Comparison of ENCODE assay signal across 10 cellular contexts in the genomic region with DNA sequence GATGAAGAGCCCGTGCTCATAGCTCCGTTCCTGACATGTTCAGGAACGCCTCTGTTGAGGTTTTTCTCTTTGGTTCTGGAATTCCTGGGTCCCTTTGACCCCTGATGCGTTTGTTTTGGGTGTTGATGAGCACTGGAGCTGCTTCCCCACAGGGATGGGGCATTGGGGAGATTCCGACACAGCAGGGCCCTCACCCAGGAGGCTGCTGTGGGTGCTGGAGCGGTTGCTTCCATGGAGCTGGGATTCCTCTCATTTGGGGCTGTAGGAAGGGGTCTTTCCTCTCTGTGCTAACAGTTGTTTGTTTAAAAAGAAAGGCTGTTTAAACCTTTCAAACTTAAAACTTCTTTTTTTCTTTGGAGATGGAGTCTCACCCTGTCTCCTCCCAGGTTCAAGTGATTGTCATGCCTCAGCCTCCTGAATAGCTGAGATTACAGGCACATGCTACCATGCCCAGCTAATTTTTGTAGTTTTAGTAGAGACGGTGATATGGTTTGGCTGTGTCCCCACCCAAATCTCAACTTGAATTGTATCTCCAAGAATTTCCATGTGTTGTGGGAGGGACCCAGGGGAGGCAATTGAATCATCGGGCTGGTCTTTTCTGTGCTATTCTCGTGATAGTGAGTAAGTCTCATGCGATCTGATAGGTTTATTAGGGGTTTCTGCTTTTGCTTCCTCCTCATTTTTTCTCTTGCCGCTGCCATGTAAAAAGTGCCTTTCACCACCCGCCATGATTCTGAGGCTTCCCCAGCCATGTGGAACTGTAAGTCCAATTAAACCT. TPM values are rescaled to one million over a fixed set of nuclear protein-coding genes. Genes with fewer than 3 reads are reported as not detected.
DNase-seq lines count a peak whose midpoint lies in the region; ATAC-seq and TF ChIP-seq lines count a peak whose summit lies in the region.
"Had no signal": no experiment of that assay in that cellular context is flagged by ENCODE, and none has a peak within 500 bp of the region (broad histone marks: within the 10 kb centered on the region; RNA-seq: fewer than 3 reads in every experiment).

No MANE protein-coding gene starts in this region.

- H3K9me3 Mint-ChIP-seq in activated T-helper 2 cell treated with anti-CD3 and anti-CD28 coated beads, Interferon-gamma antibody, Interleukin-2, Interleukin-4, amounts not matched to agents 10 μg/mL and 5 μg/mL and 100 μg/mL, durations not matched to agents 14 hours and 24 hours and 36 hours = no peaks in the 10 kb centered on the region
- H3K9me3 Mint-ChIP-seq in stimulated activated memory B cell treated with anti-CD40 and anti-IgM and Interleukin-4, amounts not matched to agents 10 μg/mL and 1 μg/mL and 100 μg/mL, for 72 hours = no peaks in the 10 kb centered on the region

- H3K4me1 Mint-ChIP-seq in activated T-helper 2 cell treated with anti-CD3 and anti-CD28 coated beads, Interferon-gamma antibody, Interleukin-2, Interleukin-4, amounts not matched to agents 10 μg/mL and 5 μg/mL and 100 μg/mL, durations not matched to agents 14 hours and 24 hours and 36 hours (ENCODE audit: low read depth) = peaks cover 15% of the 10 kb centered on the region
- peaks cover 63% of the 10 kb centered on the region for H3K4me1 Mint-ChIP-seq in stimulated activated memory B cell treated with anti-CD40 and anti-IgM and Interleukin-4, amounts not matched to agents 10 μg/mL and 1 μg/mL and 100 μg/mL, for 72 hours

- no peak for ATAC-seq in stimulated activated memory B cell treated with anti-CD40 and anti-IgM and Interleukin-4, amounts not matched to agents 10 μg/mL and 1 μg/mL and 100 μg/mL, for 72 hours
- ATAC-seq in GM18909 (IDR thresholded peaks at IDR 0.05; ENCODE audit: poor library complexity, unreplicated experiment) = no peak

- no peaks in the 10 kb centered on the region for H3K9me3 ChIP-seq in HEK293 (ENCODE audit: control insufficient read depth, insufficient read depth, low read depth, low read length)

- DNase-seq in activated T-helper 2 cell treated with anti-CD3 and anti-CD28 coated beads, Interferon-gamma antibody, Interleukin-2, Interleukin-4, amounts not matched to agents 10 μg/mL and 5 μg/mL and 100 μg/mL, durations not matched to agents 14 hours and 24 hours and 36 hours (ENCODE audit: low spot score) = no peak
- DNase-seq in foreskin fibroblast = peak; percentile 48 to 75
- DNase-seq in NCI-H446 (lab: John Stamatoyannopoulos, UW) = no peak
- DNase-seq in superior temporal gyrus (ENCODE audit: extremely low spot score) = no peak
- DNase-seq in GM10248 (ENCODE audit: extremely low spot score) = no peak
- DNase-seq: GDM1; NK-92 treated with Interleukin-12 subunit alpha and Interleukin-12 subunit beta, amount 100 ng/mL, for 24 hours had no signal

- H3K4me3 ChIP-seq in HEK293 (ENCODE audit: low read depth, low read length) (no peak overlapping the region), foreskin fibroblast (ENCODE audit: low read depth in 1 of 2, low read length in 2 of 2) (no peak overlapping the region)

- no peak for TF ChIP-seq CTCF in HEK293 (tag by site-specific recombination; IDR thresholded peaks at IDR 0.05)
- TF ChIP-seq CTCF in foreskin fibroblast (IDR thresholded peaks at IDR 0.05; ENCODE audit: low read depth, low read length) = no peak
- no peak for TF ChIP-seq CTCF in GM10248 (IDR thresholded peaks at IDR 0.05; ENCODE audit: control extremely low read depth, extremely low read depth, low read depth, missing control alignments)

- H3K27ac Mint-ChIP-seq in activated T-helper 2 cell treated with anti-CD3 and anti-CD28 coated beads, Interferon-gamma antibody, Interleukin-2, Interleukin-4, amounts not matched to agents 10 μg/mL and 5 μg/mL and 100 μg/mL, durations not matched to agents 14 hours and 24 hours and 36 hours = peak overlapping the region; percentile 65
- H3K27ac Mint-ChIP-seq in stimulated activated memory B cell treated with anti-CD40 and anti-IgM and Interleukin-4, amounts not matched to agents 10 μg/mL and 1 μg/mL and 100 μg/mL, for 72 hours = peak overlapping the region; percentile 44

- POLR2A ChIA-PET in HEK293 (lab: Yijun Ruan, JAX) (no interaction called here), GM10248 (lab: Yijun Ruan, JAX) (no interaction called here)

- no peaks in the 10 kb centered on the region for H3K27me3 Mint-ChIP-seq in activated T-helper 2 cell treated with anti-CD3 and anti-CD28 coated beads, Interferon-gamma antibody, Interleukin-2, Interleukin-4, amounts not matched to agents 10 μg/mL and 5 μg/mL and 100 μg/mL, durations not matched to agents 14 hours and 24 hours and 36 hours (ENCODE audit: low read depth)
- no peaks in the 10 kb centered on the region for H3K27me3 Mint-ChIP-seq in stimulated activated memory B cell treated with anti-CD40 and anti-IgM and Interleukin-4, amounts not matched to agents 10 μg/mL and 1 μg/mL and 100 μg/mL, for 72 hours

- peaks cover 0 to 28% of the 10 kb centered on the region in 2 experiments; a peak in 2 of 3 replicates for H3K36me3 ChIP-seq in HEK293 (ENCODE audit: control insufficient read depth in 2 of 2, insufficient read depth in 1 of 2, low read length in 2 of 2)

- H3K4me3 Mint-ChIP-seq in activated T-helper 2 cell treated with anti-CD3 and anti-CD28 coated beads, Interferon-gamma antibody, Interleukin-2, Interleukin-4, amounts not matched to agents 10 μg/mL and 5 μg/mL and 100 μg/mL, durations not matched to agents 14 hours and 24 hours and 36 hours (ENCODE audit: low read depth) = no peak overlapping the region
- H3K4me3 Mint-ChIP-seq in stimulated activated memory B cell treated with anti-CD40 and anti-IgM and Interleukin-4, amounts not matched to agents 10 μg/mL and 1 μg/mL and 100 μg/mL, for 72 hours = no peak overlapping the region

- CTCF ChIA-PET in HEK293 (lab: Yijun Ruan, JAX) = no interaction called here
- CTCF ChIA-PET in GM10248 (lab: Yijun Ruan, JAX) = interaction anchor here (0.9 to 1.1 kb wide), 2 partner anchors 10 to 23 kb away, joined by 3 read pairs; no protein-coding TSS in a partner anchor

- intact Hi-C loops in activated T-helper 2 cell treated with anti-CD3 and anti-CD28 coated beads, Interferon-gamma antibody, Interleukin-2, Interleukin-4, amounts not matched to agents 10 μg/mL and 5 μg/mL and 100 μg/mL, durations not matched to agents 14 hours and 24 hours and 36 hours (cut with micrococcal nuclease) = no loop called here

- peaks cover 8% of the 10 kb centered on the region for H3K4me1 ChIP-seq in HEK293 (ENCODE audit: control insufficient read depth, insufficient read depth, low read length)

- 0 out of 2 replicates have a peak overlapping the region, but pooled peaks have one; percentile 25 for H3K27ac ChIP-seq in HEK293 (ENCODE audit: extremely low read depth, low read depth, low read length)

- H3K36me3 Mint-ChIP-seq in activated T-helper 2 cell treated with anti-CD3 and anti-CD28 coated beads, Interferon-gamma antibody, Interleukin-2, Interleukin-4, amounts not matched to agents 10 μg/mL and 5 μg/mL and 100 μg/mL, durations not matched to agents 14 hours and 24 hours and 36 hours (ENCODE audit: low read depth) = peaks cover 18% of the 10 kb centered on the region
- H3K36me3 Mint-ChIP-seq in stimulated activated memory B cell treated with anti-CD40 and anti-IgM and Interleukin-4, amounts not matched to agents 10 μg/mL and 1 μg/mL and 100 μg/mL, for 72 hours = peaks cover 14% of the 10 kb centered on the region

TF ChIP-seq in HEK293, 187 proteins besides CTCF, POLR2A, EP300 and RAD21 (continues in another document):
- TF ChIP-seq GFI1B (tag by site-specific recombination; IDR thresholded peaks at IDR 0.05) = no peak
- TF ChIP-seq KLF1 (tag by site-specific recombination; IDR thresholded peaks at IDR 0.05) = peak; percentile 52
- no peak for TF ChIP-seq ZNF341 (tag by site-specific recombination; IDR thresholded peaks at IDR 0.05; ENCODE audit: low read depth)
- peak; percentile 52 for TF ChIP-seq SETDB1 (IDR thresholded peaks at IDR 0.05; ENCODE audit: insufficient read length, low read length)
- no peak for TF ChIP-seq ZSCAN23 (tag by site-specific recombination; IDR thresholded peaks at IDR 0.05)
- TF ChIP-seq ZNF223 (tag by site-specific recombination; IDR thresholded peaks at IDR 0.05) = no peak

RNA-seq across cellular contexts. Expression of a gene that starts 48.9 kb away (rescaled TPM):
- total RNA-seq in activated T-helper 2 cell treated with anti-CD3 and anti-CD28 coated beads, Interferon-gamma antibody, Interleukin-2, Interleukin-4, amounts not matched to agents 10 μg/mL and 5 μg/mL and 100 μg/mL, durations not matched to agents 14 hours and 24 hours and 36 hours = 37.0 and 41.1 TPM in 2 replicates

Comparison
In these comparisons a context has a peak if more than half of its experiments do, and no peak if none do; other contexts are left out.
1. DNase-seq: peak in foreskin fibroblast (2 of 2); none in activated T-helper 2 cell treated with anti-CD3 and anti-CD28 coated beads, Interferon-gamma antibody, Interleukin-2, Interleukin-4, amounts not matched to agents 10 μg/mL and 5 μg/mL and 100 μg/mL, durations not matched to agents 14 hours and 24 hours and 36 hours (single experiment), NCI-H446 (0 of 2), superior temporal gyrus (single experiment) and GM10248 (single experiment).